2 cellular contexts compared by ENCODE assay signal in genomic region chr19:923551-924211, GRCh38.
TF ChIP-seq lines count a peak whose summit lies in the region.

No MANE protein-coding gene starts in this region.

TF ChIP-seq in SK-N-SH, 30 proteins besides CTCF, POLR2A, EP300 and RAD21:
- no peak for TF ChIP-seq EZH2phosphoT487 (IDR thresholded peaks at IDR 0.05; ENCODE audit: borderline replicate concordance, low read depth)
- no peak for TF ChIP-seq MEF2A (IDR thresholded peaks at IDR 0.05; ENCODE audit: borderline replicate concordance, low read depth)
- no peak for TF ChIP-seq RXRA (IDR thresholded peaks at IDR 0.05; ENCODE audit: borderline replicate concordance, low read depth)
- TF ChIP-seq FOXM1 (IDR thresholded peaks at IDR 0.05; ENCODE audit: low read depth) = no peak
- TF ChIP-seq ELF1 (IDR thresholded peaks at IDR 0.05) = no peak
- TF ChIP-seq FOSL2 (IDR thresholded peaks at IDR 0.05; ENCODE audit: borderline replicate concordance, low read depth) = no peak
- no peak for TF ChIP-seq JUND (IDR thresholded peaks at IDR 0.05)

TF ChIP-seq in SK-N-SH treated with all-trans-retinoic acid at 6 μM for 48 hours, 23 proteins besides CTCF, POLR2A, EP300 and RAD21:
- TF ChIP-seq ZNF565 (CRISPR knock-in tag; conservative IDR thresholded peaks at IDR 0.05; ENCODE audit: low read depth) (no peak), TSHZ2 (CRISPR knock-in tag; IDR thresholded peaks at IDR 0.05) (no peak), CSDC2 (CRISPR knock-in tag; IDR thresholded peaks at IDR 0.05) (no peak), PPARA (CRISPR knock-in tag; IDR thresholded peaks at IDR 0.05; ENCODE audit: borderline replicate concordance) (no peak), ZNF70 (CRISPR knock-in tag; IDR thresholded peaks at IDR 0.05) (no peak), ZFP30 (CRISPR knock-in tag; IDR thresholded peaks at IDR 0.05) (no peak), RARB (CRISPR knock-in tag; IDR thresholded peaks at IDR 0.05) (no peak), PATZ1 (CRISPR knock-in tag; IDR thresholded peaks at IDR 0.05; ENCODE audit: borderline replicate concordance) (no peak)
